ENCODE assay signal across 1 cellular context in the genomic region with DNA sequence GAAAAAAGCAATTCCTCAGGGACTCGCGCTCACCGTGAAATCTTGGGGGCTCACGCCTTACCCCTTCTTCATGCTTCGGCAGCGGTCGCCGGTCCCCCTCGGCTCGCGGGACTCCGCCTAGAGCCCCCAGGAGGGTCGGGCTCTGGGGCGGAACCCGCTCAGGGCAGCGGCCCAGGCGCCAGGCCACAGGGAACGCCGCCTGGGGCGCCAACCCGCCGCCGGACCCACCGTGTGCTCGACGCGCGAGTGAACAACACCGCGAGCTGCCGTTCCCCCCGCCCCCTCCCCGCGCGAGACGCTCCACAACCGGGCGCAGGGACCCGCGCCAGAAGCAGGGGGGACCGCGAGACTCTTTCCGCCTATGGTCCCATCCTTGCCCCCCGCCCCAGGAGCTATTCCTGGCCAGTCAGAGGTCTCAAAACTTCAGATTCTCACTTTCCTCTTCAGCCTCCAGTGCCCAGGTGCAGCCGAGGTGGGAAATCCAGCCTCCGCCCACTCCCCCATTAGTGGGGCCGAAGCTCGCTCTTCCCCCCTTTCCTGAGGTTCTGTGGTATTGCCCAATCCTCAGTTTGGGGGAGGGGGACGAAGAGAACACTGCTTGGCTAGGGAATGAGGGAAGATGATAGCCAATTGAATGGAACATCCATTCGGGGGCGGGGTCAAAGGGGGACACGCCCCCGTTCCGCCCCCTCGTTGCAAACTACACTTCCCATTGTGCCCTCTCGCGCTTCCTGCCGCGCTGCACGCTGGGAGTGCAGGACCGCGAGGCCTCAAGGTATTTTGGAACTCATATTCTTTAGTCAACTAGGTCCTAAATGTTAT.
TF ChIP-seq lines count a peak whose summit lies in the region.

A gene (minus strand): TSS at position 265 of the 822 bp plus-strand sequence. CDS start 52,069 bp downstream, outside the sequence.

TF ChIP-seq in HepG2, 621 proteins besides CTCF, POLR2A, EP300 and RAD21 (continued from another document and continues in another):
- TF ChIP-seq, protein P1, sequence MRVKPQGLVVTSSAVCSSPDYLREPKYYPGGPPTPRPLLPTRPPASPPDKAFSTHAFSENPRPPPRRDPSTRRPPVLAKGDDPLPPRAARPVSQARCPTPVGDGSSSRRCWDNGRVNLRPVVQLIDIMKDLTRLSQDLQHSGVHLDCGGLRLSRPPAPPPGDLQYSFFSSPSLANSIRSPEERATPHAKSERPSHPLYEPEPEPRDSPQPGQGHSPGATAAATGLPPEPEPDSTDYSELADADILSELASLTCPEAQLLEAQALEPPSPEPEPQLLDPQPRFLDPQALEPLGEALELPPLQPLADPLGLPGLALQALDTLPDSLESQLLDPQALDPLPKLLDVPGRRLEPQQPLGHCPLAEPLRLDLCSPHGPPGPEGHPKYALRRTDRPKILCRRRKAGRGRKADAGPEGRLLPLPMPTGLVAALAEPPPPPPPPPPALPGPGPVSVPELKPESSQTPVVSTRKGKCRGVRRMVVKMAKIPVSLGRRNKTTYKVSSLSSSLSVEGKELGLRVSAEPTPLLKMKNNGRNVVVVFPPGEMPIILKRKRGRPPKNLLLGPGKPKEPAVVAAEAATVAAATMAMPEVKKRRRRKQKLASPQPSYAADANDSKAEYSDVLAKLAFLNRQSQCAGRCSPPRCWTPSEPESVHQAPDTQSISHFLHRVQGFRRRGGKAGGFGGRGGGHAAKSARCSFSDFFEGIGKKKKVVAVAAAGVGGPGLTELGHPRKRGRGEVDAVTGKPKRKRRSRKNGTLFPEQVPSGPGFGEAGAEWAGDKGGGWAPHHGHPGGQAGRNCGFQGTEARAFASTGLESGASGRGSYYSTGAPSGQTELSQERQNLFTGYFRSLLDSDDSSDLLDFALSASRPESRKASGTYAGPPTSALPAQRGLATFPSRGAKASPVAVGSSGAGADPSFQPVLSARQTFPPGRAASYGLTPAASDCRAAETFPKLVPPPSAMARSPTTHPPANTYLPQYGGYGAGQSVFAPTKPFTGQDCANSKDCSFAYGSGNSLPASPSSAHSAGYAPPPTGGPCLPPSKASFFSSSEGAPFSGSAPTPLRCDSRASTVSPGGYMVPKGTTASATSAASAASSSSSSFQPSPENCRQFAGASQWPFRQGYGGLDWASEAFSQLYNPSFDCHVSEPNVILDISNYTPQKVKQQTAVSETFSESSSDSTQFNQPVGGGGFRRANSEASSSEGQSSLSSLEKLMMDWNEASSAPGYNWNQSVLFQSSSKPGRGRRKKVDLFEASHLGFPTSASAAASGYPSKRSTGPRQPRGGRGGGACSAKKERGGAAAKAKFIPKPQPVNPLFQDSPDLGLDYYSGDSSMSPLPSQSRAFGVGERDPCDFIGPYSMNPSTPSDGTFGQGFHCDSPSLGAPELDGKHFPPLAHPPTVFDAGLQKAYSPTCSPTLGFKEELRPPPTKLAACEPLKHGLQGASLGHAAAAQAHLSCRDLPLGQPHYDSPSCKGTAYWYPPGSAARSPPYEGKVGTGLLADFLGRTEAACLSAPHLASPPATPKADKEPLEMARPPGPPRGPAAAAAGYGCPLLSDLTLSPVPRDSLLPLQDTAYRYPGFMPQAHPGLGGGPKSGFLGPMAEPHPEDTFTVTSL (CRISPR knock-in tag; IDR thresholded peaks at IDR 0.05; ENCODE audit: borderline replicate concordance): no peak
- TF ChIP-seq, protein P2, sequence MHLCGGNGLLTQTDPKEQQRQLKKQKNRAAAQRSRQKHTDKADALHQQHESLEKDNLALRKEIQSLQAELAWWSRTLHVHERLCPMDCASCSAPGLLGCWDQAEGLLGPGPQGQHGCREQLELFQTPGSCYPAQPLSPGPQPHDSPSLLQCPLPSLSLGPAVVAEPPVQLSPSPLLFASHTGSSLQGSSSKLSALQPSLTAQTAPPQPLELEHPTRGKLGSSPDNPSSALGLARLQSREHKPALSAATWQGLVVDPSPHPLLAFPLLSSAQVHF (CRISPR knock-in tag; IDR thresholded peaks at IDR 0.05): no peak
- TF ChIP-seq ZNF44 (CRISPR knock-in tag; IDR thresholded peaks at IDR 0.05): no peak
- peak; percentile 81 for TF ChIP-seq RBFOX2 (IDR thresholded peaks at IDR 0.05; ENCODE audit: low read depth, low read length)
- no peak for TF ChIP-seq NCOA5 (CRISPR knock-in tag; IDR thresholded peaks at IDR 0.05)
- TF ChIP-seq JUNB (CRISPR knock-in tag; IDR thresholded peaks at IDR 0.05; ENCODE audit: borderline replicate concordance): no peak
- no peak for TF ChIP-seq ZNF282 (IDR thresholded peaks at IDR 0.05; ENCODE audit: partially characterized antibody)
- peak; percentile 54 for TF ChIP-seq ARNTL (CRISPR knock-in tag; IDR thresholded peaks at IDR 0.05)
- peak; percentile 77 for TF ChIP-seq ZNF883 (CRISPR knock-in tag; IDR thresholded peaks at IDR 0.05; ENCODE audit: not compliant biosample characterization)
- TF ChIP-seq HOXD1 (CRISPR knock-in tag; IDR thresholded peaks at IDR 0.05): peak; percentile 45; the same call in 1 of the 2 replicates
- TF ChIP-seq RORA (CRISPR knock-in tag; IDR thresholded peaks at IDR 0.05): no peak
- TF ChIP-seq SMAD9 (CRISPR knock-in tag; IDR thresholded peaks at IDR 0.05): no peak
- TF ChIP-seq RFX1 (IDR thresholded peaks at IDR 0.05): no peak
- TF ChIP-seq MTF1 (CRISPR knock-in tag; IDR thresholded peaks at IDR 0.05): no peak
- no peak for TF ChIP-seq SIN3A (IDR thresholded peaks at IDR 0.05; ENCODE audit: borderline replicate concordance, low read depth, low read length)
- no peak for TF ChIP-seq ZNF251 (CRISPR knock-in tag; IDR thresholded peaks at IDR 0.05)
- no peak for TF ChIP-seq ZBTB7B (CRISPR knock-in tag; IDR thresholded peaks at IDR 0.05)
- no peak for TF ChIP-seq ZNF138 (CRISPR knock-in tag; IDR thresholded peaks at IDR 0.05; ENCODE audit: low read depth)
- no peak for TF ChIP-seq TOPORS (CRISPR knock-in tag; IDR thresholded peaks at IDR 0.05)
- TF ChIP-seq ZNF143 (CRISPR knock-in tag; IDR thresholded peaks at IDR 0.05): peak; percentile 97
- no peak for TF ChIP-seq GPN1 (CRISPR knock-in tag; IDR thresholded peaks at IDR 0.05; ENCODE audit: borderline replicate concordance)
- TF ChIP-seq, protein P3, sequence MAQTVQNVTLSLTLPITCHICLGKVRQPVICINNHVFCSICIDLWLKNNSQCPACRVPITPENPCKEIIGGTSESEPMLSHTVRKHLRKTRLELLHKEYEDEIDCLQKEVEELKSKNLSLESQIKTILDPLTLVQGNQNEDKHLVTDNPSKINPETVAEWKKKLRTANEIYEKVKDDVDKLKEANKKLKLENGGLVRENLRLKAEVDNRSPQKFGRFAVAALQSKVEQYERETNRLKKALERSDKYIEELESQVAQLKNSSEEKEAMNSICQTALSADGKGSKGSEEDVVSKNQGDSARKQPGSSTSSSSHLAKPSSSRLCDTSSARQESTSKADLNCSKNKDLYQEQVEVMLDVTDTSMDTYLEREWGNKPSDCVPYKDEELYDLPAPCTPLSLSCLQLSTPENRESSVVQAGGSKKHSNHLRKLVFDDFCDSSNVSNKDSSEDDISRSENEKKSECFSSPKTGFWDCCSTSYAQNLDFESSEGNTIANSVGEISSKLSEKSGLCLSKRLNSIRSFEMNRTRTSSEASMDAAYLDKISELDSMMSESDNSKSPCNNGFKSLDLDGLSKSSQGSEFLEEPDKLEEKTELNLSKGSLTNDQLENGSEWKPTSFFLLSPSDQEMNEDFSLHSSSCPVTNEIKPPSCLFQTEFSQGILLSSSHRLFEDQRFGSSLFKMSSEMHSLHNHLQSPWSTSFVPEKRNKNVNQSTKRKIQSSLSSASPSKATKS (CRISPR knock-in tag; IDR thresholded peaks at IDR 0.05): no peak
- TF ChIP-seq, protein P4, sequence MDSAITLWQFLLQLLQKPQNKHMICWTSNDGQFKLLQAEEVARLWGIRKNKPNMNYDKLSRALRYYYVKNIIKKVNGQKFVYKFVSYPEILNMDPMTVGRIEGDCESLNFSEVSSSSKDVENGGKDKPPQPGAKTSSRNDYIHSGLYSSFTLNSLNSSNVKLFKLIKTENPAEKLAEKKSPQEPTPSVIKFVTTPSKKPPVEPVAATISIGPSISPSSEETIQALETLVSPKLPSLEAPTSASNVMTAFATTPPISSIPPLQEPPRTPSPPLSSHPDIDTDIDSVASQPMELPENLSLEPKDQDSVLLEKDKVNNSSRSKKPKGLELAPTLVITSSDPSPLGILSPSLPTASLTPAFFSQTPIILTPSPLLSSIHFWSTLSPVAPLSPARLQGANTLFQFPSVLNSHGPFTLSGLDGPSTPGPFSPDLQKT (CRISPR knock-in tag; IDR thresholded peaks at IDR 0.05; ENCODE audit: borderline replicate concordance): no peak
- no peak for TF ChIP-seq U2AF1 (optimal IDR thresholded peaks at IDR 0.05; ENCODE audit: low read depth, low read length)
- TF ChIP-seq ZNF552 (CRISPR knock-in tag; IDR thresholded peaks at IDR 0.05; ENCODE audit: borderline replicate concordance): no peak
- no peak for TF ChIP-seq ZNF766 (CRISPR knock-in tag; IDR thresholded peaks at IDR 0.05; ENCODE audit: borderline replicate concordance)
- TF ChIP-seq NFIB (CRISPR knock-in tag; IDR thresholded peaks at IDR 0.05; ENCODE audit: borderline replicate concordance): no peak
- TF ChIP-seq, protein P5, sequence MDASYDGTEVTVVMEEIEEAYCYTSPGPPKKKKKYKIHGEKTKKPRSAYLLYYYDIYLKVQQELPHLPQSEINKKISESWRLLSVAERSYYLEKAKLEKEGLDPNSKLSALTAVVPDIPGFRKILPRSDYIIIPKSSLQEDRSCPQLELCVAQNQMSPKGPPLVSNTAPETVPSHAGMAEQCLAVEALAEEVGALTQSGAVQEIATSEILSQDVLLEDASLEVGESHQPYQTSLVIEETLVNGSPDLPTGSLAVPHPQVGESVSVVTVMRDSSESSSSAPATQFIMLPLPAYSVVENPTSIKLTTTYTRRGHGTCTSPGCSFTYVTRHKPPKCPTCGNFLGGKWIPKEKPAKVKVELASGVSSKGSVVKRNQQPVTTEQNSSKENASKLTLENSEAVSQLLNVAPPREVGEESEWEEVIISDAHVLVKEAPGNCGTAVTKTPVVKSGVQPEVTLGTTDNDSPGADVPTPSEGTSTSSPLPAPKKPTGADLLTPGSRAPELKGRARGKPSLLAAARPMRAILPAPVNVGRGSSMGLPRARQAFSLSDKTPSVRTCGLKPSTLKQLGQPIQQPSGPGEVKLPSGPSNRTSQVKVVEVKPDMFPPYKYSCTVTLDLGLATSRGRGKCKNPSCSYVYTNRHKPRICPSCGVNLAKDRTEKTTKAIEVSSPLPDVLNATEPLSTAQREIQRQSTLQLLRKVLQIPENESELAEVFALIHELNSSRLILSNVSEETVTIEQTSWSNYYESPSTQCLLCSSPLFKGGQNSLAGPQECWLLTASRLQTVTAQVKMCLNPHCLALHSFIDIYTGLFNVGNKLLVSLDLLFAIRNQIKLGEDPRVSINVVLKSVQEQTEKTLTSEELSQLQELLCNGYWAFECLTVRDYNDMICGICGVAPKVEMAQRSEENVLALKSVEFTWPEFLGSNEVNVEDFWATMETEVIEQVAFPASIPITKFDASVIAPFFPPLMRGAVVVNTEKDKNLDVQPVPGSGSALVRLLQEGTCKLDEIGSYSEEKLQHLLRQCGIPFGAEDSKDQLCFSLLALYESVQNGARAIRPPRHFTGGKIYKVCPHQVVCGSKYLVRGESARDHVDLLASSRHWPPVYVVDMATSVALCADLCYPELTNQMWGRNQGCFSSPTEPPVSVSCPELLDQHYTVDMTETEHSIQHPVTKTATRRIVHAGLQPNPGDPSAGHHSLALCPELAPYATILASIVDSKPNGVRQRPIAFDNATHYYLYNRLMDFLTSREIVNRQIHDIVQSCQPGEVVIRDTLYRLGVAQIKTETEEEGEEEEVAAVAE (CRISPR knock-in tag; IDR thresholded peaks at IDR 0.05; ENCODE audit: borderline replicate concordance): peak; percentile 9; the same call in 1 of the 2 replicates
- no peak for TF ChIP-seq ZNF24 (IDR thresholded peaks at IDR 0.05)
- TF ChIP-seq ZNF781 (CRISPR knock-in tag; IDR thresholded peaks at IDR 0.05; ENCODE audit: borderline replicate concordance, not compliant biosample characterization): no peak
- peak; percentile 90 for TF ChIP-seq IRF2 (CRISPR knock-in tag; IDR thresholded peaks at IDR 0.05)
- TF ChIP-seq ZNF232 (CRISPR knock-in tag; IDR thresholded peaks at IDR 0.05; ENCODE audit: borderline replicate concordance): no peak
- TF ChIP-seq, protein P6, sequence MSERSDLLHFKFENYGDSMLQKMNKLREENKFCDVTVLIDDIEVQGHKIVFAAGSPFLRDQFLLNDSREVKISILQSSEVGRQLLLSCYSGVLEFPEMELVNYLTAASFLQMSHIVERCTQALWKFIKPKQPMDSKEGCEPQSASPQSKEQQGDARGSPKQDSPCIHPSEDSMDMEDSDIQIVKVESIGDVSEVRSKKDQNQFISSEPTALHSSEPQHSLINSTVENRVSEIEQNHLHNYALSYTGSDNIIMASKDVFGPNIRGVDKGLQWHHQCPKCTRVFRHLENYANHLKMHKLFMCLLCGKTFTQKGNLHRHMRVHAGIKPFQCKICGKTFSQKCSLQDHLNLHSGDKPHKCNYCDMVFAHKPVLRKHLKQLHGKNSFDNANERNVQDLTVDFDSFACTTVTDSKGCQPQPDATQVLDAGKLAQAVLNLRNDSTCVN (CRISPR knock-in tag; IDR thresholded peaks at IDR 0.05; ENCODE audit: borderline replicate concordance): no peak
- TF ChIP-seq TCF7 (IDR thresholded peaks at IDR 0.05; ENCODE audit: low read depth): no peak
- 0 out of 2 replicates have a peak, but pooled peaks have one; percentile 46 for TF ChIP-seq ZNF543 (CRISPR knock-in tag; IDR thresholded peaks at IDR 0.05)
- TF ChIP-seq, protein P7, sequence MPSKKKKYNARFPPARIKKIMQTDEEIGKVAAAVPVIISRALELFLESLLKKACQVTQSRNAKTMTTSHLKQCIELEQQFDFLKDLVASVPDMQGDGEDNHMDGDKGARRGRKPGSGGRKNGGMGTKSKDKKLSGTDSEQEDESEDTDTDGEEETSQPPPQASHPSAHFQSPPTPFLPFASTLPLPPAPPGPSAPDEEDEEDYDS (CRISPR knock-in tag; IDR thresholded peaks at IDR 0.05): no peak
- no peak for TF ChIP-seq ZFAT (CRISPR knock-in tag; conservative IDR thresholded peaks at IDR 0.05)
- TF ChIP-seq, protein P8, sequence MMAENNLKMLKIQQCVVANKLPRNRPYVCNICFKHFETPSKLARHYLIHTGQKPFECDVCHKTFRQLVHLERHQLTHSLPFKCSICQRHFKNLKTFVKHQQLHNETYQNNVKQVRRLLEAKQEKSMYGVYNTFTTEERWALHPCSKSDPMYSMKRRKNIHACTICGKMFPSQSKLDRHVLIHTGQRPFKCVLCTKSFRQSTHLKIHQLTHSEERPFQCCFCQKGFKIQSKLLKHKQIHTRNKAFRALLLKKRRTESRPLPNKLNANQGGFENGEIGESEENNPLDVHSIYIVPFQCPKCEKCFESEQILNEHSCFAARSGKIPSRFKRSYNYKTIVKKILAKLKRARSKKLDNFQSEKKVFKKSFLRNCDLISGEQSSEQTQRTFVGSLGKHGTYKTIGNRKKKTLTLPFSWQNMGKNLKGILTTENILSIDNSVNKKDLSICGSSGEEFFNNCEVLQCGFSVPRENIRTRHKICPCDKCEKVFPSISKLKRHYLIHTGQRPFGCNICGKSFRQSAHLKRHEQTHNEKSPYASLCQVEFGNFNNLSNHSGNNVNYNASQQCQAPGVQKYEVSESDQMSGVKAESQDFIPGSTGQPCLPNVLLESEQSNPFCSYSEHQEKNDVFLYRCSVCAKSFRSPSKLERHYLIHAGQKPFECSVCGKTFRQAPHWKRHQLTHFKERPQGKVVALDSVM (CRISPR knock-in tag; IDR thresholded peaks at IDR 0.05): peak; percentile 60
- TF ChIP-seq CHD4 (IDR thresholded peaks at IDR 0.05; ENCODE audit: borderline replicate concordance, low read length): no peak; the same call in 1 of the 2 replicates
- TF ChIP-seq ZNF546 (CRISPR knock-in tag; conservative IDR thresholded peaks at IDR 0.05): peak; percentile 82
- no peak for TF ChIP-seq GTF3A (CRISPR knock-in tag; conservative IDR thresholded peaks at IDR 0.05)
